In the genomic region with DNA sequence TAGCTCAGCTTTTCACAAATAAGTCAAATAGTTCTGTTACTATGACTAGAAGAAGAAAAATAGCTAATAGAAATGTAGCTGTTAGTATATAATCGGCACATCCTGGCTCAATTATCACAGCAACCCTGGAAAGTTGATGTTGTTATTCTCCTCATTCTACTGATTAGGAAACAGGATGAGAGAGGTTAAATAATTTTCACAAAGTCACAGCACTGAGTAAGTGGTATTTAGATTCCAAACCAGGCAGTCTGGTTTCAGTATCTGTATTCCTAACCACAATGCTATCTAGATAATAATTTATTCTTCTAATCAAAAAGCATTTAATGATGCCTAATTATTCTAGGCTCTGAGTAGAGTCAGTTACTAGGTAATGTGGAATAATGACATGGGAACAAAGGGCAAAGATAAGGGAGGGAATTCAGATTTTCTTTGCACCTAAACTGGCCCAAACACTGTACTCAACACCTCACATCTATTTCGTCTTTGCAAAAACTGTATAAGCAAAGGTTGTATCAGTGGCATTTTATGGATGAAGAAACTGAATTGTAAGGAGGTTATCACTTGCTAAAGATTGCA, we compare ENCODE assay signal across 2 cellular contexts.
TF ChIP-seq lines count a peak whose summit lies in the region.

No MANE protein-coding gene starts in this region.

TF ChIP-seq in endothelial cell of umbilical vein, 7 proteins besides CTCF, POLR2A, EP300 and RAD21:
- no peak for TF ChIP-seq FOS (IDR thresholded peaks at IDR 0.05; ENCODE audit: borderline replicate concordance, insufficient read depth, low read length)
- TF ChIP-seq JUN (IDR thresholded peaks at IDR 0.05; ENCODE audit: borderline replicate concordance, insufficient read depth, insufficient read length, low read depth): no peak
- TF ChIP-seq, protein P1, sequence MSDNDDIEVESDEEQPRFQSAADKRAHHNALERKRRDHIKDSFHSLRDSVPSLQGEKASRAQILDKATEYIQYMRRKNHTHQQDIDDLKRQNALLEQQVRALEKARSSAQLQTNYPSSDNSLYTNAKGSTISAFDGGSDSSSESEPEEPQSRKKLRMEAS (IDR thresholded peaks at IDR 0.05; ENCODE audit: insufficient read depth, insufficient read length): no peak
- no peak for TF ChIP-seq EZH2 (IDR thresholded peaks at IDR 0.05; ENCODE audit: borderline replicate concordance, low read depth, low read length, severe bottlenecking)
- no peak for TF ChIP-seq GATA2 (IDR thresholded peaks at IDR 0.05; ENCODE audit: insufficient read depth, insufficient read length, low read depth, low read length)
- TF ChIP-seq POLR2AphosphoS5 (IDR thresholded peaks at IDR 0.05; ENCODE audit: insufficient read depth, low read depth, low read length): no peak
- TF ChIP-seq MYC (IDR thresholded peaks at IDR 0.05; ENCODE audit: low read depth, low read length): no peak

TF ChIP-seq in SK-N-SH, 30 proteins besides CTCF, POLR2A, EP300 and RAD21:
- no peak for TF ChIP-seq CHD2 (IDR thresholded peaks at IDR 0.05; ENCODE audit: low read length, partially characterized antibody)
- TF ChIP-seq NRF1 (IDR thresholded peaks at IDR 0.05; ENCODE audit: low read depth, low read length): no peak
- TF ChIP-seq TAF1 (IDR thresholded peaks at IDR 0.05; ENCODE audit: borderline replicate concordance, low read depth, low read length): no peak
- TF ChIP-seq MEF2A (IDR thresholded peaks at IDR 0.05; ENCODE audit: borderline replicate concordance, low read depth): no peak
- no peak for TF ChIP-seq FOXJ3 (CRISPR knock-in tag; IDR thresholded peaks at IDR 0.05)
- TF ChIP-seq FOSL2 (IDR thresholded peaks at IDR 0.05; ENCODE audit: borderline replicate concordance, low read depth): no peak
- TF ChIP-seq, protein P2, sequence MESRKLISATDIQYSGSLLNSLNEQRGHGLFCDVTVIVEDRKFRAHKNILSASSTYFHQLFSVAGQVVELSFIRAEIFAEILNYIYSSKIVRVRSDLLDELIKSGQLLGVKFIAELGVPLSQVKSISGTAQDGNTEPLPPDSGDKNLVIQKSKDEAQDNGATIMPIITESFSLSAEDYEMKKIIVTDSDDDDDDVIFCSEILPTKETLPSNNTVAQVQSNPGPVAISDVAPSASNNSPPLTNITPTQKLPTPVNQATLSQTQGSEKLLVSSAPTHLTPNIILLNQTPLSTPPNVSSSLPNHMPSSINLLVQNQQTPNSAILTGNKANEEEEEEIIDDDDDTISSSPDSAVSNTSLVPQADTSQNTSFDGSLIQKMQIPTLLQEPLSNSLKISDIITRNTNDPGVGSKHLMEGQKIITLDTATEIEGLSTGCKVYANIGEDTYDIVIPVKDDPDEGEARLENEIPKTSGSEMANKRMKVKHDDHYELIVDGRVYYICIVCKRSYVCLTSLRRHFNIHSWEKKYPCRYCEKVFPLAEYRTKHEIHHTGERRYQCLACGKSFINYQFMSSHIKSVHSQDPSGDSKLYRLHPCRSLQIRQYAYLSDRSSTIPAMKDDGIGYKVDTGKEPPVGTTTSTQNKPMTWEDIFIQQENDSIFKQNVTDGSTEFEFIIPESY (IDR thresholded peaks at IDR 0.05; ENCODE audit: borderline replicate concordance, low read depth): no peak
- TF ChIP-seq, protein P3, sequence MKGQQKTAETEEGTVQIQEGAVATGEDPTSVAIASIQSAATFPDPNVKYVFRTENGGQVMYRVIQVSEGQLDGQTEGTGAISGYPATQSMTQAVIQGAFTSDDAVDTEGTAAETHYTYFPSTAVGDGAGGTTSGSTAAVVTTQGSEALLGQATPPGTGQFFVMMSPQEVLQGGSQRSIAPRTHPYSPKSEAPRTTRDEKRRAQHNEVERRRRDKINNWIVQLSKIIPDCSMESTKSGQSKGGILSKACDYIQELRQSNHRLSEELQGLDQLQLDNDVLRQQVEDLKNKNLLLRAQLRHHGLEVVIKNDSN (IDR thresholded peaks at IDR 0.05; ENCODE audit: borderline replicate concordance, low read depth): no peak
- TF ChIP-seq, protein P1 (IDR thresholded peaks at IDR 0.05; ENCODE audit: low read depth): no peak
